ENCODE assay signal across 1 cellular context in genomic region chr22:38700789-38701628, GRCh38.
TF ChIP-seq lines count a peak whose summit lies in the region.

TSS of gene JOSD1 (minus strand) at chr22:38700943. CDS start at chr22:38699987, 956 bp downstream.

TF ChIP-seq in K562, 482 proteins besides CTCF, POLR2A, EP300 and RAD21 (continued from another document and continues in another):
- TF ChIP-seq ZBTB49 (CRISPR knock-in tag; IDR thresholded peaks at IDR 0.05; ENCODE audit: borderline replicate concordance) (no peak), ZNF184 (CRISPR knock-in tag; IDR thresholded peaks at IDR 0.05) (no peak), FIP1L1 (IDR thresholded peaks at IDR 0.05; ENCODE audit: low read depth, low read length, poor library complexity, severe bottlenecking) (peak; percentile 90), ZKSCAN3 (CRISPR knock-in tag; IDR thresholded peaks at IDR 0.05) (no peak), KAT7 (CRISPR knock-in tag; IDR thresholded peaks at IDR 0.05; ENCODE audit: borderline replicate concordance) (peak; percentile 34), FUS (optimal IDR thresholded peaks at IDR 0.05; ENCODE audit: low read depth, low read length) (no peak), ZC3H8 (IDR thresholded peaks at IDR 0.05) (no peak), ESRRA (IDR thresholded peaks at IDR 0.05; ENCODE audit: borderline replicate concordance, low read depth) (peak; percentile 66; the same call in 1 of the 2 replicates), CBFA2T2 (conservative IDR thresholded peaks at IDR 0.05) (no peak), NONO (IDR thresholded peaks at IDR 0.05; ENCODE audit: low read depth in 2 of 2, low read length in 1 of 2) (peak; percentile 44 to 64; a peak in 2 of 4 replicates), NFRKB (IDR thresholded peaks at IDR 0.05; ENCODE audit: low read depth) (no peak), ZFP1 (CRISPR knock-in tag; IDR thresholded peaks at IDR 0.05) (no peak), ZBTB7A (IDR thresholded peaks at IDR 0.05; ENCODE audit: borderline replicate concordance, control insufficient read depth, low read depth, low read length) (peak; percentile 59; the same call in 1 of the 2 replicates), NR3C1 (CRISPR knock-in tag; IDR thresholded peaks at IDR 0.05) (no peak), CTBP1 (IDR thresholded peaks at IDR 0.05; ENCODE audit: borderline replicate concordance) (peak; percentile 89), ZNF212 (CRISPR knock-in tag; IDR thresholded peaks at IDR 0.05) (no peak), BRF2 (IDR thresholded peaks at IDR 0.05; ENCODE audit: borderline replicate concordance, insufficient read depth, insufficient read length) (no peak), ZNF79 (CRISPR knock-in tag; IDR thresholded peaks at IDR 0.05; ENCODE audit: low read depth) (no peak), IRF9 (tag; IDR thresholded peaks at IDR 0.05) (no peak), NFE2 (IDR thresholded peaks at IDR 0.05; ENCODE audit: low read depth) (no peak), POLR2B (IDR thresholded peaks at IDR 0.05; ENCODE audit: low read depth, partially characterized antibody) (no peak), RUNX1 (IDR thresholded peaks at IDR 0.05; ENCODE audit: low read depth) (no peak), NFIC (IDR thresholded peaks at IDR 0.05) (peak; percentile 30; the same call in 1 of the 2 replicates), TAF1 (IDR thresholded peaks at IDR 0.05; ENCODE audit: control insufficient read depth, extremely low read depth, insufficient read depth, low read length, severe bottlenecking) (peak; percentile 12), RERE (CRISPR knock-in tag; IDR thresholded peaks at IDR 0.05; ENCODE audit: borderline replicate concordance) (no peak), ZBTB33 (CRISPR knock-in tag; IDR thresholded peaks at IDR 0.05) (no peak; the same call in 1 of the 2 replicates), TSC22D4 (tag; IDR thresholded peaks at IDR 0.05) (no peak), KDM4B (IDR thresholded peaks at IDR 0.05; ENCODE audit: borderline replicate concordance in 2 of 2, low read depth in 1 of 2) (no peak)
- TF ChIP-seq, protein P1, sequence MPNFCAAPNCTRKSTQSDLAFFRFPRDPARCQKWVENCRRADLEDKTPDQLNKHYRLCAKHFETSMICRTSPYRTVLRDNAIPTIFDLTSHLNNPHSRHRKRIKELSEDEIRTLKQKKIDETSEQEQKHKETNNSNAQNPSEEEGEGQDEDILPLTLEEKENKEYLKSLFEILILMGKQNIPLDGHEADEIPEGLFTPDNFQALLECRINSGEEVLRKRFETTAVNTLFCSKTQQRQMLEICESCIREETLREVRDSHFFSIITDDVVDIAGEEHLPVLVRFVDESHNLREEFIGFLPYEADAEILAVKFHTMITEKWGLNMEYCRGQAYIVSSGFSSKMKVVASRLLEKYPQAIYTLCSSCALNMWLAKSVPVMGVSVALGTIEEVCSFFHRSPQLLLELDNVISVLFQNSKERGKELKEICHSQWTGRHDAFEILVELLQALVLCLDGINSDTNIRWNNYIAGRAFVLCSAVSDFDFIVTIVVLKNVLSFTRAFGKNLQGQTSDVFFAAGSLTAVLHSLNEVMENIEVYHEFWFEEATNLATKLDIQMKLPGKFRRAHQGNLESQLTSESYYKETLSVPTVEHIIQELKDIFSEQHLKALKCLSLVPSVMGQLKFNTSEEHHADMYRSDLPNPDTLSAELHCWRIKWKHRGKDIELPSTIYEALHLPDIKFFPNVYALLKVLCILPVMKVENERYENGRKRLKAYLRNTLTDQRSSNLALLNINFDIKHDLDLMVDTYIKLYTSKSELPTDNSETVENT (CRISPR knock-in tag; IDR thresholded peaks at IDR 0.05) = peak; percentile 80; the same call in 1 of the 2 replicates
- TF ChIP-seq, protein P2, sequence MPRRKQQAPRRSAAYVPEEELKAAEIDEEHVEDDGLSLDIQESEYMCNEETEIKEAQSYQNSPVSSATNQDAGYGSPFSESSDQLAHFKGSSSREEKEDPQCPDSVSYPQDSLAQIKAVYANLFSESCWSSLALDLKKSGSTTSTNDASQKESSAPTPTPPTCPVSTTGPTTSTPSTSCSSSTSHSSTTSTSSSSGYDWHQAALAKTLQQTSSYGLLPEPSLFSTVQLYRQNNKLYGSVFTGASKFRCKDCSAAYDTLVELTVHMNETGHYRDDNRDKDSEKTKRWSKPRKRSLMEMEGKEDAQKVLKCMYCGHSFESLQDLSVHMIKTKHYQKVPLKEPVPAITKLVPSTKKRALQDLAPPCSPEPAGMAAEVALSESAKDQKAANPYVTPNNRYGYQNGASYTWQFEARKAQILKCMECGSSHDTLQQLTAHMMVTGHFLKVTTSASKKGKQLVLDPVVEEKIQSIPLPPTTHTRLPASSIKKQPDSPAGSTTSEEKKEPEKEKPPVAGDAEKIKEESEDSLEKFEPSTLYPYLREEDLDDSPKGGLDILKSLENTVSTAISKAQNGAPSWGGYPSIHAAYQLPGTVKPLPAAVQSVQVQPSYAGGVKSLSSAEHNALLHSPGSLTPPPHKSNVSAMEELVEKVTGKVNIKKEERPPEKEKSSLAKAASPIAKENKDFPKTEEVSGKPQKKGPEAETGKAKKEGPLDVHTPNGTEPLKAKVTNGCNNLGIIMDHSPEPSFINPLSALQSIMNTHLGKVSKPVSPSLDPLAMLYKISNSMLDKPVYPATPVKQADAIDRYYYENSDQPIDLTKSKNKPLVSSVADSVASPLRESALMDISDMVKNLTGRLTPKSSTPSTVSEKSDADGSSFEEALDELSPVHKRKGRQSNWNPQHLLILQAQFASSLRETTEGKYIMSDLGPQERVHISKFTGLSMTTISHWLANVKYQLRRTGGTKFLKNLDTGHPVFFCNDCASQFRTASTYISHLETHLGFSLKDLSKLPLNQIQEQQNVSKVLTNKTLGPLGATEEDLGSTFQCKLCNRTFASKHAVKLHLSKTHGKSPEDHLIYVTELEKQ (CRISPR knock-in tag; IDR thresholded peaks at IDR 0.05) = no peak
- TF ChIP-seq, protein P3, sequence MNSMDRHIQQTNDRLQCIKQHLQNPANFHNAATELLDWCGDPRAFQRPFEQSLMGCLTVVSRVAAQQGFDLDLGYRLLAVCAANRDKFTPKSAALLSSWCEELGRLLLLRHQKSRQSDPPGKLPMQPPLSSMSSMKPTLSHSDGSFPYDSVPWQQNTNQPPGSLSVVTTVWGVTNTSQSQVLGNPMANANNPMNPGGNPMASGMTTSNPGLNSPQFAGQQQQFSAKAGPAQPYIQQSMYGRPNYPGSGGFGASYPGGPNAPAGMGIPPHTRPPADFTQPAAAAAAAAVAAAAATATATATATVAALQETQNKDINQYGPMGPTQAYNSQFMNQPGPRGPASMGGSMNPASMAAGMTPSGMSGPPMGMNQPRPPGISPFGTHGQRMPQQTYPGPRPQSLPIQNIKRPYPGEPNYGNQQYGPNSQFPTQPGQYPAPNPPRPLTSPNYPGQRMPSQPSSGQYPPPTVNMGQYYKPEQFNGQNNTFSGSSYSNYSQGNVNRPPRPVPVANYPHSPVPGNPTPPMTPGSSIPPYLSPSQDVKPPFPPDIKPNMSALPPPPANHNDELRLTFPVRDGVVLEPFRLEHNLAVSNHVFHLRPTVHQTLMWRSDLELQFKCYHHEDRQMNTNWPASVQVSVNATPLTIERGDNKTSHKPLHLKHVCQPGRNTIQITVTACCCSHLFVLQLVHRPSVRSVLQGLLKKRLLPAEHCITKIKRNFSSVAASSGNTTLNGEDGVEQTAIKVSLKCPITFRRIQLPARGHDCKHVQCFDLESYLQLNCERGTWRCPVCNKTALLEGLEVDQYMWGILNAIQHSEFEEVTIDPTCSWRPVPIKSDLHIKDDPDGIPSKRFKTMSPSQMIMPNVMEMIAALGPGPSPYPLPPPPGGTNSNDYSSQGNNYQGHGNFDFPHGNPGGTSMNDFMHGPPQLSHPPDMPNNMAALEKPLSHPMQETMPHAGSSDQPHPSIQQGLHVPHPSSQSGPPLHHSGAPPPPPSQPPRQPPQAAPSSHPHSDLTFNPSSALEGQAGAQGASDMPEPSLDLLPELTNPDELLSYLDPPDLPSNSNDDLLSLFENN (IDR thresholded peaks at IDR 0.05; ENCODE audit: low read depth in 2 of 2, low read length in 2 of 2) = no peak
- TF ChIP-seq, protein P4, sequence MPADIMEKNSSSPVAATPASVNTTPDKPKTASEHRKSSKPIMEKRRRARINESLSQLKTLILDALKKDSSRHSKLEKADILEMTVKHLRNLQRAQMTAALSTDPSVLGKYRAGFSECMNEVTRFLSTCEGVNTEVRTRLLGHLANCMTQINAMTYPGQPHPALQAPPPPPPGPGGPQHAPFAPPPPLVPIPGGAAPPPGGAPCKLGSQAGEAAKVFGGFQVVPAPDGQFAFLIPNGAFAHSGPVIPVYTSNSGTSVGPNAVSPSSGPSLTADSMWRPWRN (IDR thresholded peaks at IDR 0.05; ENCODE audit: low read depth) = no peak
- TF ChIP-seq, protein P5, sequence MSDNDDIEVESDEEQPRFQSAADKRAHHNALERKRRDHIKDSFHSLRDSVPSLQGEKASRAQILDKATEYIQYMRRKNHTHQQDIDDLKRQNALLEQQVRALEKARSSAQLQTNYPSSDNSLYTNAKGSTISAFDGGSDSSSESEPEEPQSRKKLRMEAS (CRISPR knock-in tag; IDR thresholded peaks at IDR 0.05) = peak; percentile 54
